Comparison of ENCODE assay signal across 18 cellular contexts in the genomic region with DNA sequence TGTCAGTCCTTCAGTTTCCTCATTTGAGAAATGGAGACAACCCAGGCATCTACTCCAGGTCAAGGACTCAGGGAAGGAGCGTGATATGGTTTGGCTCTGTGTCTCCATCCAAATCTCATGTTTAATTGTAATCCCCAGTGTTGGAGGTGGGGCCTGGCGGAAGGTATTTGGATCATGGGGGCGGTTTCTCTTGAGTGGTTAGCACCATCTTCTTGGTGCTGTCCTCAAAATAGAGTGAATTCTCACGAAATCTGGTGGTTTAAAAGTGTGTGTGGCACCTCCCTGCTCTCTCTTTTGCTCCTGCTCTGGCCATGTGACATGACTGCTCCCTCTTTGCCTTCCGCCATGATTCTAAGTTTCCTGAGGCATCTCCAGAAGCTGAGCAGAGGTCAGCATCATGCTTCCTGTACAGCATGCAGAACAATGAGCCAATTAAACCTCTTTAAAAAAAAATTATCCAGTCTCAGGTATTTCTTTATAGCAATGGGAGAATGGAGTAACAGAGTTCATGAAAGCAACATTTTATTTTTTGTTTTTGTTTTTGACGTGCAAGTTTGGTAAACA. TPM values are rescaled to one million over a fixed set of nuclear protein-coding genes. Genes with fewer than 3 reads are reported as not detected.
"Had no signal": no experiment of that assay in that cellular context is flagged by ENCODE, and none has a peak within 500 bp of the region (broad histone marks: within the 10 kb centered on the region; RNA-seq: fewer than 3 reads in every experiment).

No MANE protein-coding gene starts in this region.

- H3K27me3 ChIP-seq: adrenal gland, dorsolateral prefrontal cortex, hepatocyte, sigmoid colon, upper lobe of right lung had no signal

- H3K36me3 Mint-ChIP-seq: activated naive CD4-positive, alpha-beta T cell treated with anti-CD3 and anti-CD28 coated beads, Interleukin-2, amount 50 U/mL, for 24 hours had no signal

- H2AFZ ChIP-seq: hepatocyte, parathyroid adenoma had no signal

- H3K4me2 ChIP-seq: hepatocyte had no signal

- H3K9ac ChIP-seq: parathyroid adenoma had no signal

- H3K4me3 Mint-ChIP-seq: activated naive CD4-positive, alpha-beta T cell treated with anti-CD3 and anti-CD28 coated beads, Interleukin-2, amount 50 U/mL, for 24 hours; activated T-cell treated with anti-CD3 and anti-CD28 coated beads, Interleukin-2, amount 50 U/mL, for 72 hours; nephron; T-helper 1 cell treated with Interleukin-12 subunit alpha and Interleukin-12 subunit beta and Interleukin-4 antibody, amounts not matched to agents 30 μg/mL and 1 μg/mL, for 36 hours had no signal

- H3K27ac Mint-ChIP-seq: activated naive CD4-positive, alpha-beta T cell treated with anti-CD3 and anti-CD28 coated beads, Interleukin-2, amount 50 U/mL, for 24 hours; activated T-cell treated with anti-CD3 and anti-CD28 coated beads, Interleukin-2, amount 50 U/mL, for 72 hours; nephron; T-helper 1 cell treated with Interleukin-12 subunit alpha and Interleukin-12 subunit beta and Interleukin-4 antibody, amounts not matched to agents 30 μg/mL and 1 μg/mL, for 36 hours had no signal

- H3K4me3 ChIP-seq: adrenal gland, dorsolateral prefrontal cortex, hepatocyte, lower lobe of right lung, sigmoid colon, upper lobe of right lung had no signal

- H3K9me3 Mint-ChIP-seq: activated naive CD4-positive, alpha-beta T cell treated with anti-CD3 and anti-CD28 coated beads, Interleukin-2, amount 50 U/mL, for 24 hours; activated T-cell treated with anti-CD3 and anti-CD28 coated beads, Interleukin-2, amount 50 U/mL, for 72 hours; nephron; T-helper 1 cell treated with Interleukin-12 subunit alpha and Interleukin-12 subunit beta and Interleukin-4 antibody, amounts not matched to agents 30 μg/mL and 1 μg/mL, for 36 hours had no signal

- H3K4me1 ChIP-seq: adrenal gland, foreskin keratinocyte, lower lobe of right lung, parathyroid adenoma, upper lobe of right lung had no signal

- H3K4me1 Mint-ChIP-seq: activated naive CD4-positive, alpha-beta T cell treated with anti-CD3 and anti-CD28 coated beads, Interleukin-2, amount 50 U/mL, for 24 hours had no signal

- ATAC-seq: activated CD4-positive, CD25-positive, alpha-beta regulatory T cell treated with anti-CD3 and anti-CD28 coated beads, Interleukin-2, amount 50 U/mL, for 24 hours; activated T-cell treated with anti-CD3 and anti-CD28 coated beads, Interleukin-2, amount 50 U/mL, for 72 hours; foreskin keratinocyte; left colon; lower lobe of right lung; upper lobe of right lung had no signal

- H3K36me3 ChIP-seq: adrenal gland, lower lobe of right lung, sigmoid colon, upper lobe of right lung had no signal

- H3K27ac ChIP-seq: adrenal gland, foreskin keratinocyte, hepatocyte, lower lobe of right lung, parathyroid adenoma, sigmoid colon, upper lobe of right lung had no signal

- H3K9me3 ChIP-seq: adrenal gland, lower lobe of right lung, sigmoid colon, upper lobe of right lung had no signal

- DNase-seq: activated gamma-delta T cell; activated T-cell treated with anti-CD3 and anti-CD28 coated beads, Interleukin-2, amount 50 U/mL, for 72 hours; dorsolateral prefrontal cortex; foreskin keratinocyte; left colon; lower lobe of right lung; sigmoid colon; stimulated activated CD4-positive, alpha-beta T cell treated with anti-CD3 and anti-CD28 coated beads, Interleukin-4, amount 100 ng/mL, for 4 hours; stimulated activated naive CD4-positive, alpha-beta T cell; upper lobe of right lung had no signal

- H3K79me2 ChIP-seq: hepatocyte, parathyroid adenoma had no signal

RNA-seq across cellular contexts. Expression of a gene that starts 30.0 kb away (rescaled TPM):
- total RNA-seq: activated CD8-positive, alpha-beta memory T cell treated with anti-CD3 and anti-CD28 coated beads for 36 hours; activated T-cell treated with anti-CD3 and anti-CD28 coated beads, Interleukin-2, amount 50 U/mL, for 72 hours had no signal
